ENCODE assay signal across 9 cellular contexts in the genomic region with DNA sequence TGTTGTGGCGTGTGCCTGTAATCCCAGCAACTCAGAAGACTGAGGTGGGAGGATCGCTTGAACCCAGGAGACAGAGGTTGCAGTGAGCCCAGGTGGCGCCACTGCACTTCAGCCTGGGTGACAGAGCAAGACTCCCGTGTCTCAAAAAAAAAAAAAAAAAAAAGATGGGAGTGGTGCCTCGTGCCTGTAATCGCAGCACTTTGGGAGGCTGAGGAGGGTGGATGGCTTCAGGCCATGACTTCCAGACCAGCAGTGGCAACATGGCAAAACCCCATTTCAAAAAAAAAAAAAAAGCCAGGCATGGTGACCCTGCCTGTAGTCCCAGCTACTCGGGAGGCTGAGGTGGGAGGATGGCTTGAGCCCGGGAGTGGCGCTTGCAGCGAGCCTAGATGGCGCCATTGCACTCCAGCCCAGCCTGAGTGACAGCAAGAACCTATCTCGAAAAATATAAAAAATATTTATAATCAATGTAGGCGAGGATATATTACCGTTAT. TPM values are rescaled to one million over a fixed set of nuclear protein-coding genes. Genes with fewer than 3 reads are reported as not detected.
DNase-seq lines count a peak whose midpoint lies in the region; ATAC-seq, FAIRE-seq and TF ChIP-seq lines count a peak whose summit lies in the region.
"Had no signal": no experiment of that assay in that cellular context is flagged by ENCODE, and none has a peak within 500 bp of the region (broad histone marks: within the 10 kb centered on the region; RNA-seq: fewer than 3 reads in every experiment).

No MANE protein-coding gene starts in this region.

- WGBS in hepatocyte (ENCODE audit: low lambda C conversion rate, missing lambda C conversion rate): 21% methylated on average over 14 of the region's 14 CpGs

- H2AFZ ChIP-seq in hepatocyte: no peak overlapping the region

- H3K4me2 ChIP-seq in hepatocyte: peak overlapping the region; percentile 61

- H3K4me1 ChIP-seq in hepatocyte (ENCODE audit: insufficient read depth): peaks cover 5% of the 10 kb centered on the region

- no peaks in the 10 kb centered on the region for H4K20me1 ChIP-seq in hepatocyte (ENCODE audit: insufficient read depth, poor library complexity, severe bottlenecking)

- no peaks in the 10 kb centered on the region for H3K27me3 Mint-ChIP-seq in activated naive CD8-positive, alpha-beta T cell treated with anti-CD3 and anti-CD28 coated beads for 36 hours

- DNase-seq in GM12865 (ENCODE audit: low read depth) (peak; percentile 75), HTR-8/SVneo (ENCODE audit: insufficient read length, low spot score) (peak; percentile 44), SHP77 treated with DMSO at 0.1 percent for 48 hours (lab: John Stamatoyannopoulos, UW) (peak; percentile 23), hepatocyte (ENCODE audit: low spot score) (peak; percentile 75)
- DNase-seq in activated naive CD8-positive, alpha-beta T cell treated with anti-CD3 and anti-CD28 coated beads for 36 hours: peak; percentile 52
- peak; percentile 27 to 31 for DNase-seq in stimulated activated CD4-positive, alpha-beta T cell treated with anti-CD3 and anti-CD28 coated beads, Interleukin-15, amount 100 ng/mL, for 48 hours (ENCODE audit: low read depth in 2 of 2)

- H3K9me2 ChIP-seq in hepatocyte (replicated peaks; ENCODE audit: insufficient read depth): no peaks in the 10 kb centered on the region

- peak; percentile 86 for TF ChIP-seq CTCF in 22Rv1 (IDR thresholded peaks at IDR 0.05)
- peak; percentile 35 for TF ChIP-seq CTCF in GM12865 (IDR thresholded peaks at IDR 0.05; ENCODE audit: insufficient read depth, low read depth, low read length, missing control alignments)
- TF ChIP-seq CTCF in hepatocyte (IDR thresholded peaks at IDR 0.05; ENCODE audit: poor library complexity): peak; percentile 58

- ATAC-seq in GM18873 (IDR thresholded peaks at IDR 0.05; ENCODE audit: low FRiP score, unreplicated experiment): no peak

- H3K36me3 Mint-ChIP-seq in activated naive CD8-positive, alpha-beta T cell treated with anti-CD3 and anti-CD28 coated beads for 36 hours: peaks cover 17% of the 10 kb centered on the region

- H3K9me3 ChIP-seq in hepatocyte (ENCODE audit: low read depth): no peaks in the 10 kb centered on the region

- no peak overlapping the region for H3K4me3 Mint-ChIP-seq in activated naive CD8-positive, alpha-beta T cell treated with anti-CD3 and anti-CD28 coated beads for 36 hours
- H3K4me3 Mint-ChIP-seq: mesothelial cell of epicardium had no signal

- no peak overlapping the region for H3K4me3 ChIP-seq in GM12865 (ENCODE audit: low read depth, low read length)
- H3K4me3 ChIP-seq in hepatocyte: no peak overlapping the region

- H3K36me3 ChIP-seq in hepatocyte (replicated peaks; ENCODE audit: insufficient read depth, low read depth): no peaks in the 10 kb centered on the region

- H3K79me2 ChIP-seq in hepatocyte: no peaks in the 10 kb centered on the region

- H3K27me3 ChIP-seq in hepatocyte: no peaks in the 10 kb centered on the region

- H3K27ac Mint-ChIP-seq in activated naive CD8-positive, alpha-beta T cell treated with anti-CD3 and anti-CD28 coated beads for 36 hours: no peak overlapping the region

- no peaks in the 10 kb centered on the region for H3K9me3 Mint-ChIP-seq in activated naive CD8-positive, alpha-beta T cell treated with anti-CD3 and anti-CD28 coated beads for 36 hours
- H3K9me3 Mint-ChIP-seq: mesothelial cell of epicardium had no signal

- FAIRE-seq in HTR-8/SVneo (lab: Jason Lieb, UNC): peak; percentile 59

- peaks cover 13% of the 10 kb centered on the region for H3K4me1 Mint-ChIP-seq in activated naive CD8-positive, alpha-beta T cell treated with anti-CD3 and anti-CD28 coated beads for 36 hours

- H3K27ac ChIP-seq in 22Rv1 (peak overlapping the region; percentile 25), hepatocyte (no peak overlapping the region)

RNA-seq across cellular contexts. Expression of a gene that starts 27.0 kb away (rescaled TPM):
- total RNA-seq in activated naive CD8-positive, alpha-beta T cell treated with anti-CD3 and anti-CD28 coated beads for 36 hours: 100 to 1,000 TPM; 379 to 386 TPM
- 347 and 352 TPM in 2 replicates for total RNA-seq in hepatocyte
- 70.4 and 77.1 TPM in 2 replicates for polyA plus RNA-seq in hepatocyte

RNA-seq across cellular contexts. Expression of a gene that starts 54.7 kb away (rescaled TPM):
- 10 to 100 TPM; 13.5 to 14.2 TPM for total RNA-seq in activated naive CD8-positive, alpha-beta T cell treated with anti-CD3 and anti-CD28 coated beads for 36 hours
- 49.5 and 52.6 TPM in 2 replicates for total RNA-seq in hepatocyte
- 11.2 and 13.2 TPM in 2 replicates for polyA plus RNA-seq in hepatocyte

Comparison
In these comparisons a context has a peak if more than half of its experiments do, and no peak if none do; other contexts are left out.
1. CTCF ChIP-seq: peak in every context shown above with its lines; median percentile 86 in 22Rv1; 58 in hepatocyte; 35 in GM12865.
2. DNase-seq: peak in every context shown above with its lines; median percentile 75 in GM12865; 75 in hepatocyte; 52 in activated naive CD8-positive, alpha-beta T cell treated with anti-CD3 and anti-CD28 coated beads for 36 hours; 44 in HTR-8/SVneo; 29 in stimulated activated CD4-positive, alpha-beta T cell treated with anti-CD3 and anti-CD28 coated beads, Interleukin-15, amount 100 ng/mL, for 48 hours; 23 in SHP77 treated with DMSO at 0.1 percent for 48 hours.